ENCODE assay signal across 1 cellular context in the genomic region with DNA sequence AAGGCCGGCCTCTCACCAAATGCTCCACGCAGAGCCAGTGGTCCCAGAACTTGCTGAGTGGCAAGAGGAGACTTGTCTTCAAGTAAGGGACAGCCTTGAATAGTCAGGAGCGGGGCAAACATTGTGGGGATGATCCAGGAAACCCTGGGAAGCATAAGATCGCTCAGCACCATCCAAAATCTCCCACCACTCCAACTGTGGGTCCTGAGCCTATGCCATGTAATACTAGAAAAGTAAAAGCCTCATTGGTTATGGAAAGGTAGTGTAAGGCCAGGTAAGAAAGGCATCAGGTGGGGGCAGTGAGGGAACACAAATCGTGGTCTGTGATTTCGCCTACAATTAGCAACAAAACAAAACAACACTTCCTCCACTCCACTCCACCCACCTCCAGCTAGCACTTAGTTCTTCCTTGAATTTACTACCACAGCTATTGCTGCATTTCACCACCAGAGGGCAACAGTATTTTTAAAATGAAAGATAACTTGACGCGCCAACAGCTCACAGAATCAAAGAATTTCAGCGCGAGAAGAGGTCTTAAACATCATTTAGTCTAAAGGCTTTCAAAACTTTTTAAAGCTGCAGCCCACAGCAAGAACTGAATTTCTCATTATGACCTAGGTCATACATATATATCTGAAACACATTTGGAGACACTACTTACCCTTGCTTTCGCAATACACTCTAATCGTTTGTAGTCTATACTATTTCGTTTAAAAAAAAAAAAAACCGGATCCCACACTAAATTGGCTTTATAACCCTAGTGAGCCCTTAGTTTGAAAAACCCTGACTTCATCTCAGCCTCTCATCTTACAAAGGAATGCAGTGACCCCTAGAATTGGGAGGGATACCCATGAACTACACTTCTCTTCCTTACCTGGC.
TF ChIP-seq lines count a peak whose summit lies in the region.

No MANE protein-coding gene starts in this region.

TF ChIP-seq in SK-N-SH treated with all-trans-retinoic acid at 6 μM for 48 hours, 23 proteins besides CTCF, POLR2A, EP300 and RAD21 (continued from another document):
- TF ChIP-seq, protein P1, sequence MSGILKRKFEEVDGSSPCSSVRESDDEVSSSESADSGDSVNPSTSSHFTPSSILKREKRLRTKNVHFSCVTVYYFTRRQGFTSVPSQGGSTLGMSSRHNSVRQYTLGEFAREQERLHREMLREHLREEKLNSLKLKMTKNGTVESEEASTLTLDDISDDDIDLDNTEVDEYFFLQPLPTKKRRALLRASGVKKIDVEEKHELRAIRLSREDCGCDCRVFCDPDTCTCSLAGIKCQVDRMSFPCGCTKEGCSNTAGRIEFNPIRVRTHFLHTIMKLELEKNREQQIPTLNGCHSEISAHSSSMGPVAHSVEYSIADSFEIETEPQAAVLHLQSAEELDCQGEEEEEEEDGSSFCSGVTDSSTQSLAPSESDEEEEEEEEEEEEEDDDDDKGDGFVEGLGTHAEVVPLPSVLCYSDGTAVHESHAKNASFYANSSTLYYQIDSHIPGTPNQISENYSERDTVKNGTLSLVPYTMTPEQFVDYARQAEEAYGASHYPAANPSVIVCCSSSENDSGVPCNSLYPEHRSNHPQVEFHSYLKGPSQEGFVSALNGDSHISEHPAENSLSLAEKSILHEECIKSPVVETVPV (CRISPR knock-in tag; IDR thresholded peaks at IDR 0.05) = no peak
- TF ChIP-seq ARNTL (CRISPR knock-in tag; IDR thresholded peaks at IDR 0.05; ENCODE audit: borderline replicate concordance, low read depth) (no peak), RARB (CRISPR knock-in tag; IDR thresholded peaks at IDR 0.05) (no peak), CSDC2 (CRISPR knock-in tag; IDR thresholded peaks at IDR 0.05) (no peak), OSR1 (CRISPR knock-in tag; IDR thresholded peaks at IDR 0.05) (no peak), ZC3H10 (CRISPR knock-in tag; IDR thresholded peaks at IDR 0.05) (no peak), ESRRG (CRISPR knock-in tag; IDR thresholded peaks at IDR 0.05) (no peak), ISL1 (CRISPR knock-in tag; IDR thresholded peaks at IDR 0.05) (no peak), ZFP30 (CRISPR knock-in tag; IDR thresholded peaks at IDR 0.05) (no peak), SNAI2 (CRISPR knock-in tag; IDR thresholded peaks at IDR 0.05) (no peak)
- TF ChIP-seq, protein P2, sequence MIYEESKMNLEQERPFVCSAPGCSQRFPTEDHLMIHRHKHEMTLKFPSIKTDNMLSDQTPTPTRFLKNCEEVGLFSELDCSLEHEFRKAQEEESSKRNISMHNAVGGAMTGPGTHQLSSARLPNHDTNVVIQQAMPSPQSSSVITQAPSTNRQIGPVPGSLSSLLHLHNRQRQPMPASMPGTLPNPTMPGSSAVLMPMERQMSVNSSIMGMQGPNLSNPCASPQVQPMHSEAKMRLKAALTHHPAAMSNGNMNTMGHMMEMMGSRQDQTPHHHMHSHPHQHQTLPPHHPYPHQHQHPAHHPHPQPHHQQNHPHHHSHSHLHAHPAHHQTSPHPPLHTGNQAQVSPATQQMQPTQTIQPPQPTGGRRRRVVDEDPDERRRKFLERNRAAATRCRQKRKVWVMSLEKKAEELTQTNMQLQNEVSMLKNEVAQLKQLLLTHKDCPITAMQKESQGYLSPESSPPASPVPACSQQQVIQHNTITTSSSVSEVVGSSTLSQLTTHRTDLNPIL (CRISPR knock-in tag; IDR thresholded peaks at IDR 0.05; ENCODE audit: low read depth) = no peak
